Comparison of ENCODE assay signal across 1 cellular context in genomic region chr19:38360839-38361631, GRCh38.
TF ChIP-seq lines count a peak whose summit lies in the region.

No MANE protein-coding gene starts in this region.

TF ChIP-seq in GM12878, 131 proteins besides CTCF, POLR2A, EP300 and RAD21:
- no peak for TF ChIP-seq SIN3A (IDR thresholded peaks at IDR 0.05; ENCODE audit: low read depth, low read length)
- TF ChIP-seq E4F1 (IDR thresholded peaks at IDR 0.05; ENCODE audit: borderline replicate concordance, partially characterized antibody), result no peak
- no peak for TF ChIP-seq SREBF2 (IDR thresholded peaks at IDR 0.05; ENCODE audit: low read length)
- TF ChIP-seq ZZZ3 (IDR thresholded peaks at IDR 0.05; ENCODE audit: control insufficient read depth, insufficient read length, low read depth), result no peak
- no peak for TF ChIP-seq RELA (IDR thresholded peaks at IDR 0.05; ENCODE audit: borderline replicate concordance, partially characterized antibody)
- TF ChIP-seq ZNF687 (IDR thresholded peaks at IDR 0.05), result no peak
- no peak for TF ChIP-seq IRF5 (IDR thresholded peaks at IDR 0.05; ENCODE audit: borderline replicate concordance)
- no peak for TF ChIP-seq RB1 (IDR thresholded peaks at IDR 0.05; ENCODE audit: borderline replicate concordance)
- TF ChIP-seq SPI1 (IDR thresholded peaks at IDR 0.05; ENCODE audit: borderline replicate concordance, insufficient read depth, low read depth, low read length), result no peak
- TF ChIP-seq CUX1 (IDR thresholded peaks at IDR 0.05; ENCODE audit: insufficient replicate concordance, low read depth, low read length), result no peak
- no peak for TF ChIP-seq CREB1 (IDR thresholded peaks at IDR 0.05; ENCODE audit: low read depth)
- TF ChIP-seq FOXM1 (IDR thresholded peaks at IDR 0.05; ENCODE audit: low read depth, low read length), result no peak
- no peak for TF ChIP-seq KDM1A (IDR thresholded peaks at IDR 0.05; ENCODE audit: borderline replicate concordance)
- no peak for TF ChIP-seq CHD4 (IDR thresholded peaks at IDR 0.05)
- no peak for TF ChIP-seq SUPT20H (IDR thresholded peaks at IDR 0.05; ENCODE audit: borderline replicate concordance, control insufficient read depth, low read depth, low read length)
- TF ChIP-seq SKIL (IDR thresholded peaks at IDR 0.05; ENCODE audit: low read depth, poor library complexity, severe bottlenecking), result no peak
- TF ChIP-seq IKZF1 (conservative IDR thresholded peaks at IDR 0.05), result no peak
